2 cellular contexts compared by ENCODE assay signal in the genomic region with DNA sequence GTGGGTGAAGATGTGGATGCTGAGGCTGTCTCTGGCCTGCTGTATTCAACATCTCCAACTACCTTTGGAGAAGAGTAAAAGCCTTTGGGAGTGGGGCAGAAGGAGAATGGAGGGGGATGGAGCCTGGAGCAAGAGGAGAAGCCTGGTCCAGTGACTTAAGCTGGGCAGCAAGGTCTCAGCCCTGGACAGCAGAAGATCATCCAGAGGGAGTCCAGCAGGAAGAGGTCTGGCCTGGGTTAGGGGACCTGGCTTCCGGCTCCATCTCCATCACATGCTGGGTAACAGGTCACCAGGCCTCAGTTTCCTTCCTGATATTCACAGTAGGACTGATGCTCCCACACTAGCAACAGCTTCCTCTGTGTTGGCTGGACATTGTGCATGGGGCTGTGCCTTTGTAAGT.
TF ChIP-seq lines count a peak whose summit lies in the region.

No MANE protein-coding gene starts in this region.

TF ChIP-seq in HepG2, 621 proteins besides CTCF, POLR2A, EP300 and RAD21:
- TF ChIP-seq ATF1 (CRISPR knock-in tag; IDR thresholded peaks at IDR 0.05) (no peak), ZBTB3 (CRISPR knock-in tag; IDR thresholded peaks at IDR 0.05; ENCODE audit: borderline replicate concordance, low read depth) (no peak), ISL2 (CRISPR knock-in tag; IDR thresholded peaks at IDR 0.05) (no peak)

TF ChIP-seq in H1, 55 proteins besides CTCF, POLR2A, EP300 and RAD21:
- TF ChIP-seq NRF1 (IDR thresholded peaks at IDR 0.05; ENCODE audit: low read depth, low read length) (no peak), EZH2 (IDR thresholded peaks at IDR 0.05; ENCODE audit: low read depth, low read length, severe bottlenecking) (no peak), NANOG (IDR thresholded peaks at IDR 0.05; ENCODE audit: insufficient read depth, low read depth, low read length, poor library complexity, severe bottlenecking) (no peak), SIRT6 (IDR thresholded peaks at IDR 0.05; ENCODE audit: low read length) (no peak), SIX5 (IDR thresholded peaks at IDR 0.05; ENCODE audit: low read depth, low read length) (no peak), JUN (IDR thresholded peaks at IDR 0.05; ENCODE audit: low read depth, low read length) (no peak), PHF8 (conservative IDR thresholded peaks at IDR 0.05; ENCODE audit: low read depth, low read length) (no peak), TCF12 (IDR thresholded peaks at IDR 0.05; ENCODE audit: low read depth, low read length) (no peak), CHD1 (IDR thresholded peaks at IDR 0.05; ENCODE audit: low read depth, low read length) (no peak), CBX5 (IDR thresholded peaks at IDR 0.05; ENCODE audit: low read depth, low read length) (no peak), CREB1 (IDR thresholded peaks at IDR 0.05) (no peak), SIN3A (conservative IDR thresholded peaks at IDR 0.05 in 1 of 2, IDR thresholded peaks at IDR 0.05 in 1 of 2; ENCODE audit: low read depth in 1 of 2, low read length in 2 of 2) (no peak), TAF1 (IDR thresholded peaks at IDR 0.05; ENCODE audit: low read depth, low read length) (no peak), HDAC2 (IDR thresholded peaks at IDR 0.05; ENCODE audit: borderline replicate concordance in 1 of 2, low read depth in 2 of 2, low read length in 2 of 2) (no peak), JUND (IDR thresholded peaks at IDR 0.05; ENCODE audit: low read length) (no peak)
- TF ChIP-seq, protein P1, sequence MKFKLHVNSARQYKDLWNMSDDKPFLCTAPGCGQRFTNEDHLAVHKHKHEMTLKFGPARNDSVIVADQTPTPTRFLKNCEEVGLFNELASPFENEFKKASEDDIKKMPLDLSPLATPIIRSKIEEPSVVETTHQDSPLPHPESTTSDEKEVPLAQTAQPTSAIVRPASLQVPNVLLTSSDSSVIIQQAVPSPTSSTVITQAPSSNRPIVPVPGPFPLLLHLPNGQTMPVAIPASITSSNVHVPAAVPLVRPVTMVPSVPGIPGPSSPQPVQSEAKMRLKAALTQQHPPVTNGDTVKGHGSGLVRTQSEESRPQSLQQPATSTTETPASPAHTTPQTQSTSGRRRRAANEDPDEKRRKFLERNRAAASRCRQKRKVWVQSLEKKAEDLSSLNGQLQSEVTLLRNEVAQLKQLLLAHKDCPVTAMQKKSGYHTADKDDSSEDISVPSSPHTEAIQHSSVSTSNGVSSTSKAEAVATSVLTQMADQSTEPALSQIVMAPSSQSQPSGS (IDR thresholded peaks at IDR 0.05; ENCODE audit: low read length) = no peak
